Comparison of ENCODE assay signal across 33 cellular contexts in the genomic region with DNA sequence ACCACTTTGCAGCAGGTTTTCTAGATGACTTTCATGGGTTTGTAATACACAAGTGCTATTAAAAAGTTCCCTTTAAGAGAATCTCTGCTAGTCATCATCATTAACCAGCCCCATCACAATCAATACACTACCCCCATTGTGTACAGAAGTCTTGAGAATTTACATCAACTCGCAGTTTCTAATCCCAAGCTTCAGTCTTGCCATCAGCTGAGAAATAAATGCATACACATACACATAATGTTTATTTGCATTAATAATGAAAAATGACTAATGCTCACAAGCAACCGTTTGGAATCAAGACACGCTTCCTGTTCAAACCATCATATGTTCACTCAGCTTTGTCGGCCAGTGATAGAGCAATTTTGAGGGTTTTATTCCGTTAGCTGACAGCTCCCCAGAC.
"Had no signal": no experiment of that assay in that cellular context is flagged by ENCODE, and none has a peak within 500 bp of the region (broad histone marks: within the 10 kb centered on the region; RNA-seq: fewer than 3 reads in every experiment).

No MANE protein-coding gene starts in this region.

- H3K9me3 ChIP-seq: adrenal gland, body of pancreas, breast epithelium had no signal

- H3K36me3 ChIP-seq: adrenal gland, brain microvascular endothelial cell, breast epithelium had no signal

- DNase-seq: activated B cell treated with CpG ODN at 0.5 μM for 24 hours; activated CD4-positive, alpha-beta memory T cell treated with anti-CD3 and anti-CD28 coated beads for 36 hours; activated CD4-positive, alpha-beta T cell treated with anti-CD3 and anti-CD28 coated beads for 4 hours; activated CD4-positive, alpha-beta T cell treated with anti-CD3 and anti-CD28 coated beads, Interleukin-2, amount 10 ng/mL, durations not matched to agents 24 days and 14 days; activated CD4-positive, alpha-beta T cell treated with anti-CD3 and anti-CD28 coated beads, Interleukin-2, amount 50 U/mL, for 1 hour; activated CD4-positive, alpha-beta T cell treated with anti-CD3 and anti-CD28 coated beads, Interleukin-2, amount 50 U/mL, for 4 hours; activated CD4-positive, CD25-positive, alpha-beta regulatory T cell treated with anti-CD3 and anti-CD28 coated beads, Interleukin-2, amount 50 U/mL, for 72 hours; activated CD8-positive, alpha-beta memory T cell treated with anti-CD3 and anti-CD28 coated beads, Interleukin-2, amount 50 U/mL, for 4 hours; activated CD8-positive, alpha-beta T cell treated with anti-CD3 and anti-CD28 coated beads for 36 hours; activated effector memory CD4-positive, alpha-beta T cell treated with anti-CD3 and anti-CD28 coated beads, Interleukin-2, amount 50 U/mL, for 16 hours; activated gamma-delta T cell treated with Interleukin-2 at 50 U/mL for 16 hours; activated naive CD4-positive, alpha-beta T cell; activated naive CD4-positive, alpha-beta T cell treated with anti-CD3 and anti-CD28 coated beads for 36 hours; activated naive CD4-positive, alpha-beta T cell treated with anti-CD3 and anti-CD28 coated beads, Interleukin-2, amount 50 U/mL, for 16 hours; activated naive CD8-positive, alpha-beta T cell treated with anti-CD3 and anti-CD28 coated beads for 36 hours; activated T-cell treated with anti-CD3 and anti-CD28 coated beads for 4 hours; activated T-cell treated with anti-CD3 and anti-CD28 coated beads, Interleukin-2, amount 50 U/mL, for 1 hour; activated T-cell treated with anti-CD3 and anti-CD28 coated beads, Interleukin-2, amount 50 U/mL, for 4 hours; activated T-cell treated with anti-CD3 and anti-CD28 coated beads, Interleukin-2, amount 50 U/mL, for 72 hours; adrenal gland; amniotic stem cell; aorta; body of pancreas; brain microvascular endothelial cell; central memory CD4-positive, alpha-beta T cell; T-helper 1 cell; T-helper 2 cell; T-helper 9 cell had no signal

- H3K4me3 ChIP-seq: adrenal gland, body of pancreas, breast epithelium had no signal

- ATAC-seq: activated CD8-positive, alpha-beta T cell treated with anti-CD3 and anti-CD28 coated beads for 36 hours; activated T-cell treated with anti-CD3 and anti-CD28 coated beads, Interleukin-2, amount 50 U/mL, for 4 hours; activated T-helper 17 cell treated with anti-CD3 and anti-CD28 coated beads, Interleukin-2, amount 50 U/mL, for 72 hours; body of pancreas had no signal

- H3K27me3 ChIP-seq: adrenal gland, body of pancreas, brain microvascular endothelial cell, breast epithelium had no signal

- FAIRE-seq: astrocyte, TTC549 had no signal

- H3K4me1 ChIP-seq: adrenal gland, body of pancreas, breast epithelium had no signal

- H3K27ac ChIP-seq: adrenal gland, body of pancreas, brain microvascular endothelial cell, breast epithelium, VCaP had no signal
